Comparison of ENCODE assay signal across 1 cellular context in genomic region chr2:120398961-120399888, GRCh38.
TF ChIP-seq lines count a peak whose summit lies in the region.

No MANE protein-coding gene starts in this region.

TF ChIP-seq in HepG2, 621 proteins besides CTCF, POLR2A, EP300 and RAD21 (continued from another document and continues in another):
- no peak for TF ChIP-seq ZNF710 (CRISPR knock-in tag; IDR thresholded peaks at IDR 0.05; ENCODE audit: borderline replicate concordance)
- no peak for TF ChIP-seq ZNF619 (CRISPR knock-in tag; IDR thresholded peaks at IDR 0.05)
- TF ChIP-seq HDAC1 (CRISPR knock-in tag; IDR thresholded peaks at IDR 0.05), result peak; percentile 88
- TF ChIP-seq KDM4B (CRISPR knock-in tag; IDR thresholded peaks at IDR 0.05), result no peak
- no peak; the same call in 1 of the 2 replicates for TF ChIP-seq ZNF441 (CRISPR knock-in tag; IDR thresholded peaks at IDR 0.05; ENCODE audit: borderline replicate concordance)
- no peak for TF ChIP-seq CREB1 (IDR thresholded peaks at IDR 0.05)
- TF ChIP-seq CREB1 (CRISPR knock-in tag; IDR thresholded peaks at IDR 0.05), result peak; percentile 66
- no peak for TF ChIP-seq ZNF546 (CRISPR knock-in tag; conservative IDR thresholded peaks at IDR 0.05)
- TF ChIP-seq NCOA5 (CRISPR knock-in tag; IDR thresholded peaks at IDR 0.05), result no peak
- TF ChIP-seq SOX13 (IDR thresholded peaks at IDR 0.05), result peak; percentile 92
- TF ChIP-seq SOX13 (CRISPR knock-in tag; conservative IDR thresholded peaks at IDR 0.05 in 1 of 2, IDR thresholded peaks at IDR 0.05 in 1 of 2), result peak in 1 of 2 experiments; percentile 99; a peak in 2 of 4 replicates
- no peak for TF ChIP-seq AKNA (CRISPR knock-in tag; IDR thresholded peaks at IDR 0.05; ENCODE audit: borderline replicate concordance)
- peak; percentile 76 for TF ChIP-seq ZNF605 (CRISPR knock-in tag; IDR thresholded peaks at IDR 0.05)
- no peak for TF ChIP-seq ISX (CRISPR knock-in tag; conservative IDR thresholded peaks at IDR 0.05)
- TF ChIP-seq HDAC2 (CRISPR knock-in tag; IDR thresholded peaks at IDR 0.05), result peak; percentile 91
- no peak for TF ChIP-seq SNAPC4 (CRISPR knock-in tag; IDR thresholded peaks at IDR 0.05)
- TF ChIP-seq, protein P1, sequence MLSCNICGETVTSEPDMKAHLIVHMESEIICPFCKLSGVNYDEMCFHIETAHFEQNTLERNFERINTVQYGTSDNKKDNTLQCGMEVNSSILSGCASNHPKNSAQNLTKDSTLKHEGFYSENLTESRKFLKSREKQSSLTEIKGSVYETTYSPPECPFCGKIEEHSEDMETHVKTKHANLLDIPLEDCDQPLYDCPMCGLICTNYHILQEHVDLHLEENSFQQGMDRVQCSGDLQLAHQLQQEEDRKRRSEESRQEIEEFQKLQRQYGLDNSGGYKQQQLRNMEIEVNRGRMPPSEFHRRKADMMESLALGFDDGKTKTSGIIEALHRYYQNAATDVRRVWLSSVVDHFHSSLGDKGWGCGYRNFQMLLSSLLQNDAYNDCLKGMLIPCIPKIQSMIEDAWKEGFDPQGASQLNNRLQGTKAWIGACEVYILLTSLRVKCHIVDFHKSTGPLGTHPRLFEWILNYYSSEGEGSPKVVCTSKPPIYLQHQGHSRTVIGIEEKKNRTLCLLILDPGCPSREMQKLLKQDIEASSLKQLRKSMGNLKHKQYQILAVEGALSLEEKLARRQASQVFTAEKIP (CRISPR knock-in tag; IDR thresholded peaks at IDR 0.05; ENCODE audit: borderline replicate concordance), result no peak
- TF ChIP-seq ZNF124 (CRISPR knock-in tag; IDR thresholded peaks at IDR 0.05), result peak; percentile 51; the same call in 1 of the 2 replicates
- no peak for TF ChIP-seq PLRG1 (conservative IDR thresholded peaks at IDR 0.05)
- TF ChIP-seq, protein P2, sequence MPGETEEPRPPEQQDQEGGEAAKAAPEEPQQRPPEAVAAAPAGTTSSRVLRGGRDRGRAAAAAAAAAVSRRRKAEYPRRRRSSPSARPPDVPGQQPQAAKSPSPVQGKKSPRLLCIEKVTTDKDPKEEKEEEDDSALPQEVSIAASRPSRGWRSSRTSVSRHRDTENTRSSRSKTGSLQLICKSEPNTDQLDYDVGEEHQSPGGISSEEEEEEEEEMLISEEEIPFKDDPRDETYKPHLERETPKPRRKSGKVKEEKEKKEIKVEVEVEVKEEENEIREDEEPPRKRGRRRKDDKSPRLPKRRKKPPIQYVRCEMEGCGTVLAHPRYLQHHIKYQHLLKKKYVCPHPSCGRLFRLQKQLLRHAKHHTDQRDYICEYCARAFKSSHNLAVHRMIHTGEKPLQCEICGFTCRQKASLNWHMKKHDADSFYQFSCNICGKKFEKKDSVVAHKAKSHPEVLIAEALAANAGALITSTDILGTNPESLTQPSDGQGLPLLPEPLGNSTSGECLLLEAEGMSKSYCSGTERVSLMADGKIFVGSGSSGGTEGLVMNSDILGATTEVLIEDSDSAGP (CRISPR knock-in tag; IDR thresholded peaks at IDR 0.05; ENCODE audit: borderline replicate concordance), result peak; percentile 44; the same call in 1 of the 2 replicates
- TF ChIP-seq, protein P3, sequence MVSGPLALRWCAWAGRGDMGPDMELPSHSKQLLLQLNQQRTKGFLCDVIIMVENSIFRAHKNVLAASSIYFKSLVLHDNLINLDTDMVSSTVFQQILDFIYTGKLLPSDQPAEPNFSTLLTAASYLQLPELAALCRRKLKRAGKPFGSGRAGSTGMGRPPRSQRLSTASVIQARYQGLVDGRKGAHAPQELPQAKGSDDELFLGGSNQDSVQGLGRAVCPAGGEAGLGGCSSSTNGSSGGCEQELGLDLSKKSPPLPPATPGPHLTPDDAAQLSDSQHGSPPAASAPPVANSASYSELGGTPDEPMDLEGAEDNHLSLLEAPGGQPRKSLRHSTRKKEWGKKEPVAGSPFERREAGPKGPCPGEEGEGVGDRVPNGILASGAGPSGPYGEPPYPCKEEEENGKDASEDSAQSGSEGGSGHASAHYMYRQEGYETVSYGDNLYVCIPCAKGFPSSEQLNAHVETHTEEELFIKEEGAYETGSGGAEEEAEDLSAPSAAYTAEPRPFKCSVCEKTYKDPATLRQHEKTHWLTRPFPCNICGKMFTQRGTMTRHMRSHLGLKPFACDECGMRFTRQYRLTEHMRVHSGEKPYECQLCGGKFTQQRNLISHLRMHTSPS (CRISPR knock-in tag; IDR thresholded peaks at IDR 0.05; ENCODE audit: low read depth), result peak; percentile 94
- no peak for TF ChIP-seq RFX5 (IDR thresholded peaks at IDR 0.05; ENCODE audit: low read depth, low read length)
- TF ChIP-seq ZNF276 (CRISPR knock-in tag; IDR thresholded peaks at IDR 0.05; ENCODE audit: low read depth), result peak; percentile 63; the same call in 1 of the 2 replicates
- TF ChIP-seq ZBTB25 (CRISPR knock-in tag; IDR thresholded peaks at IDR 0.05), result 0 out of 2 replicates have a peak, but pooled peaks have one; percentile 70
- no peak for TF ChIP-seq ZNF780A (CRISPR knock-in tag; IDR thresholded peaks at IDR 0.05)
- TF ChIP-seq, protein P4, sequence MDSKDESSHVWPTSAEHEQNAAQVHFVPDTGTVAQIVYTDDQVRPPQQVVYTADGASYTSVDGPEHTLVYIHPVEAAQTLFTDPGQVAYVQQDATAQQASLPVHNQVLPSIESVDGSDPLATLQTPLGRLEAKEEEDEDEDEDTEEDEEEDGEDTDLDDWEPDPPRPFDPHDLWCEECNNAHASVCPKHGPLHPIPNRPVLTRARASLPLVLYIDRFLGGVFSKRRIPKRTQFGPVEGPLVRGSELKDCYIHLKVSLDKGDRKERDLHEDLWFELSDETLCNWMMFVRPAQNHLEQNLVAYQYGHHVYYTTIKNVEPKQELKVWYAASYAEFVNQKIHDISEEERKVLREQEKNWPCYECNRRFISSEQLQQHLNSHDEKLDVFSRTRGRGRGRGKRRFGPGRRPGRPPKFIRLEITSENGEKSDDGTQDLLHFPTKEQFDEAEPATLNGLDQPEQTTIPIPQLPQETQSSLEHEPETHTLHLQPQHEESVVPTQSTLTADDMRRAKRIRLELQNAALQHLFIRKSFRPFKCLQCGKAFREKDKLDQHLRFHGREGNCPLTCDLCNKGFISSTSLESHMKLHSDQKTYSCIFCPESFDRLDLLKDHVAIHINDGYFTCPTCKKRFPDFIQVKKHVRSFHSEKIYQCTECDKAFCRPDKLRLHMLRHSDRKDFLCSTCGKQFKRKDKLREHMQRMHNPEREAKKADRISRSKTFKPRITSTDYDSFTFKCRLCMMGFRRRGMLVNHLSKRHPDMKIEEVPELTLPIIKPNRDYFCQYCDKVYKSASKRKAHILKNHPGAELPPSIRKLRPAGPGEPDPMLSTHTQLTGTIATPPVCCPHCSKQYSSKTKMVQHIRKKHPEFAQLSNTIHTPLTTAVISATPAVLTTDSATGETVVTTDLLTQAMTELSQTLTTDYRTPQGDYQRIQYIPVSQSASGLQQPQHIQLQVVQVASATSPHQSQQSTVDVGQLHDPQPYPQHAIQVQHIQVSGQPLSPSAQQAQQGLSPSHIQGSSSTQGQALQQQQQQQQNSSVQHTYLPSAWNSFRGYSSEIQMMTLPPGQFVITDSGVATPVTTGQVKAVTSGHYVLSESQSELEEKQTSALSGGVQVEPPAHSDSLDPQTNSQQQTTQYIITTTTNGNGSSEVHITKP (CRISPR knock-in tag; IDR thresholded peaks at IDR 0.05; ENCODE audit: low read depth), result no peak; the same call in 1 of the 2 replicates
